ENCODE assay signal across 8 cellular contexts in genomic region chr14:50859296-50859624, GRCh38. TPM values are rescaled to one million over a fixed set of nuclear protein-coding genes. Genes with fewer than 3 reads are reported as not detected.
DNase-seq lines count a peak whose midpoint lies in the region; ATAC-seq and TF ChIP-seq lines count a peak whose summit lies in the region.
"Had no signal": no experiment of that assay in that cellular context is flagged by ENCODE, and none has a peak within 500 bp of the region (broad histone marks: within the 10 kb centered on the region; RNA-seq: fewer than 3 reads in every experiment).

No MANE protein-coding gene starts in this region.

- no peaks in the 10 kb centered on the region for H3K9me3 Mint-ChIP-seq in stimulated activated effector memory CD8-positive, alpha-beta T cell treated with anti-CD3 and anti-CD28 coated beads, Interleukin-12 subunit alpha, Interleukin-12 subunit beta, amount 100 ng/mL, for 72 hours

- TF ChIP-seq CTCF in PC-3 (conservative IDR thresholded peaks at IDR 0.05; ENCODE audit: low read depth, low read length) = no peak
- TF ChIP-seq CTCF in epithelial cell of proximal tubule (conservative IDR thresholded peaks at IDR 0.05; ENCODE audit: low read depth, low read length) = no peak

- peak overlapping the region; percentile 82 for H3K4me3 ChIP-seq in PC-3 (ENCODE audit: low read length)
- H3K4me3 ChIP-seq in epithelial cell of proximal tubule (ENCODE audit: low read depth, low read length) = peak overlapping the region; percentile 62

- ATAC-seq in GM19328 (IDR thresholded peaks at IDR 0.05; ENCODE audit: unreplicated experiment) = peak; percentile 13
- ATAC-seq in PC-3 = peak; percentile 26; the same call in 1 of the 2 replicates
- no peak for ATAC-seq in stimulated activated effector memory CD8-positive, alpha-beta T cell treated with anti-CD3 and anti-CD28 coated beads, Interleukin-12 subunit alpha, Interleukin-12 subunit beta, amount 100 ng/mL, for 72 hours

- H3F3A ChIP-seq in PC-3 (ENCODE audit: low read length, unreplicated experiment) = no peaks in the 10 kb centered on the region

- no peaks in the 10 kb centered on the region for H3K27me3 ChIP-seq in PC-3 (ENCODE audit: low read length)

- no peaks in the 10 kb centered on the region for H4K20me1 ChIP-seq in PC-3 (ENCODE audit: low read length)

- peak overlapping the region; percentile 99 for H3K4me2 ChIP-seq in PC-3 (ENCODE audit: low read length)

- H3K79me2 ChIP-seq in PC-3 (ENCODE audit: low read length) = no peaks in the 10 kb centered on the region

- peak overlapping the region; percentile 98 for H2AFZ ChIP-seq in PC-3 (ENCODE audit: low read length)

- peak overlapping the region; percentile 79 for H3K4me3 Mint-ChIP-seq in stimulated activated effector memory CD8-positive, alpha-beta T cell treated with anti-CD3 and anti-CD28 coated beads, Interleukin-12 subunit alpha, Interleukin-12 subunit beta, amount 100 ng/mL, for 72 hours

- POLR2A ChIA-PET in PC-3 (lab: Charles Lee; ENCODE audit: unreplicated experiment) = interaction anchor here (0.5 to 1.1 kb wide), 3 partner anchors 28 to 547 kb away, joined by 3 to 5 read pairs (median 4); partner anchors contain the start of gene NIN

- H3K36me3 ChIP-seq in PC-3 (ENCODE audit: low read depth, low read length) = no peaks in the 10 kb centered on the region

- H3K9me2 ChIP-seq in PC-3 (replicated peaks; ENCODE audit: low read length) = no peaks in the 10 kb centered on the region

- H3K9ac ChIP-seq in PC-3 (ENCODE audit: low read length) = 0 out of 2 replicates have a peak overlapping the region, but pooled peaks have one; percentile 64

- peak overlapping the region; percentile 50 for H3K27ac Mint-ChIP-seq in stimulated activated effector memory CD8-positive, alpha-beta T cell treated with anti-CD3 and anti-CD28 coated beads, Interleukin-12 subunit alpha, Interleukin-12 subunit beta, amount 100 ng/mL, for 72 hours

- CTCF ChIA-PET in PC-3 (lab: Charles Lee) = interaction anchor here (0.8 to 2.4 kb wide), 6 partner anchors 28 to 313 kb away, joined by 3 to 84 read pairs (median 8); partner anchors contain the start of genes NIN and PYGL

- peaks cover 13% of the 10 kb centered on the region for H3K4me1 ChIP-seq in PC-3 (ENCODE audit: insufficient read depth, low read length)

- no peaks in the 10 kb centered on the region for H3K4me1 Mint-ChIP-seq in stimulated activated effector memory CD8-positive, alpha-beta T cell treated with anti-CD3 and anti-CD28 coated beads, Interleukin-12 subunit alpha, Interleukin-12 subunit beta, amount 100 ng/mL, for 72 hours

- intact Hi-C loops in PC-3 (cut with micrococcal nuclease) = no loop called here

- H3K9me3 ChIP-seq in PC-3 (ENCODE audit: low read length) = no peaks in the 10 kb centered on the region

- H3K36me3 Mint-ChIP-seq in stimulated activated effector memory CD8-positive, alpha-beta T cell treated with anti-CD3 and anti-CD28 coated beads, Interleukin-12 subunit alpha, Interleukin-12 subunit beta, amount 100 ng/mL, for 72 hours = no peaks in the 10 kb centered on the region

- DNase-seq in PC-3 (peak; percentile 30), epithelial cell of proximal tubule (ENCODE audit: low read depth) (no peak), RPMI8226 (no peak), T1000 (lab: John Stamatoyannopoulos, UW) (no peak)
- no peak for DNase-seq in stimulated activated effector memory CD8-positive, alpha-beta T cell treated with anti-CD3 and anti-CD28 coated beads, Interleukin-12 subunit alpha, Interleukin-12 subunit beta, amount 100 ng/mL, for 72 hours (ENCODE audit: low spot score in 2 of 2)
- DNase-seq in activated CD4-positive, CD25-positive, alpha-beta regulatory T cell treated with anti-CD3 and anti-CD28 coated beads, Interleukin-2, amount 50 U/mL, for 72 hours = no peak

- H3K27ac ChIP-seq in PC-3 (ENCODE audit: low read length) = no peak overlapping the region
- H3K27ac ChIP-seq: HL-60 had no signal

- BruUV-seq in PC-3 (replicated peaks; lab: Mats Ljungman, UMichigan) = no TSS peak

RNA-seq across cellular contexts. Expression of gene ABHD12B, which starts 12.6 kb away (rescaled TPM):
- total RNA-seq in PC-3 (2014; rRNA removed) = not detected in 2 replicates
- total RNA-seq in epithelial cell of proximal tubule = not detected in 2 replicates

RNA-seq across cellular contexts. Expression of gene NIN, which starts 28.3 kb away (rescaled TPM):
- 34.3 and 40.1 TPM in 2 replicates for total RNA-seq in PC-3 (2014; rRNA removed)
- total RNA-seq in epithelial cell of proximal tubule = 26.5 and 26.9 TPM in 2 replicates
